27 cellular contexts compared by ENCODE assay signal in genomic region chr2:97792416-97792815, GRCh38.
"Had no signal": no experiment of that assay in that cellular context is flagged by ENCODE, and none has a peak within 500 bp of the region (broad histone marks: within the 10 kb centered on the region; RNA-seq: fewer than 3 reads in every experiment).

No MANE protein-coding gene starts in this region.

- H3K27me3 ChIP-seq: MG63 had no signal

- H3K4me2 ChIP-seq: KMS-11 had no signal

- DNase-seq: activated B cell treated with CpG ODN at 0.5 μM for 24 hours; activated CD4-positive, alpha-beta memory T cell treated with anti-CD3 and anti-CD28 coated beads, Interleukin-2, amount 10 ng/mL, durations not matched to agents 7 days and 5 days; activated CD4-positive, alpha-beta T cell treated with anti-CD3 and anti-CD28 coated beads for 1 hour; activated CD4-positive, alpha-beta T cell treated with anti-CD3 and anti-CD28 coated beads, Interleukin-2, amount 10 ng/mL, durations not matched to agents 7 days and 5 days; activated naive CD4-positive, alpha-beta T cell; activated T-cell treated with anti-CD3 and anti-CD28 coated beads for 4 hours; aorta; central memory CD4-positive, alpha-beta T cell; MG63; NCI-H1105; NCI-H1436; NCI-H1694 treated with DMSO at 0.1 percent for 48 hours; NCI-H2029 treated with DMSO at 0.1 percent for 48 hours; NCI-H345; NCI-H510A; NCI-H526 treated with DMSO at 0.1 percent for 48 hours; NCI-H82; RPMI8226; T-cell; T-helper 2 cell; T1000 had no signal

- H3K4me3 ChIP-seq: MG63, SK-N-MC had no signal

- H3K9ac ChIP-seq: KMS-11 had no signal

- H3K9me3 ChIP-seq: MG63 had no signal

- ATAC-seq: Panc1, Right ventricle myocardium inferior, T-cell had no signal

- H3K27ac ChIP-seq: KMS-11, SK-N-MC had no signal

- FAIRE-seq: bronchial epithelial cell, TTC549 had no signal
